Comparison of ENCODE assay signal across 18 cellular contexts in genomic region chr13:107421028-107421427, GRCh38.
DNase-seq lines count a peak whose midpoint lies in the region; ATAC-seq and TF ChIP-seq lines count a peak whose summit lies in the region.
"Had no signal": no experiment of that assay in that cellular context is flagged by ENCODE, and none has a peak within 500 bp of the region (broad histone marks: within the 10 kb centered on the region; RNA-seq: fewer than 3 reads in every experiment).

No MANE protein-coding gene starts in this region.

- CTCF ChIA-PET in AG04450 (lab: Charles Lee), result interaction anchor here (0.7 to 1.1 kb wide), 2 partner anchors 12 to 133 kb away, joined by 3 read pairs; no protein-coding TSS in a partner anchor

- H3K9me3 ChIP-seq in AG04450 (ENCODE audit: control insufficient read depth, insufficient read depth, low read length), result no peaks in the 10 kb centered on the region
- H3K9me3 ChIP-seq: right atrium auricular region had no signal

- no peaks in the 10 kb centered on the region for H3K27me3 ChIP-seq in AG04450 (ENCODE audit: control insufficient read depth, insufficient read depth, low read length)
- H3K27me3 ChIP-seq: right atrium auricular region had no signal

- no peak for TF ChIP-seq CTCF in AG04450 (IDR thresholded peaks at IDR 0.05; ENCODE audit: low read depth, low read length)

- ATAC-seq in GM19467 (IDR thresholded peaks at IDR 0.05; ENCODE audit: unreplicated experiment), result no peak
- no peak for ATAC-seq in HG03432 (IDR thresholded peaks at IDR 0.05; ENCODE audit: unreplicated experiment)
- ATAC-seq: activated T-cell treated with anti-CD3 and anti-CD28 coated beads, Interleukin-2, amount 50 U/mL, for 72 hours; left ventricle myocardium superior; Panc1 had no signal

- no peak overlapping the region for H3K27ac ChIP-seq in AG04450 (ENCODE audit: low read depth, low read length)
- H3K27ac ChIP-seq: right atrium auricular region had no signal

- peak; percentile 7 for DNase-seq in AG04450 (ENCODE audit: low read depth, low spot score)
- DNase-seq in NCI-H226, result peak; percentile 49
- DNase-seq in astrocyte of the hippocampus (ENCODE audit: low read depth, low spot score), result peak; percentile 14
- DNase-seq in hepatic stellate cell (ENCODE audit: low spot score), result peak; percentile 3
- no peak for DNase-seq in AG08395 (ENCODE audit: low spot score)
- no peak for DNase-seq in RPMI8226
- DNase-seq: activated CD4-positive, CD25-positive, alpha-beta regulatory T cell treated with anti-CD3 and anti-CD28 coated beads, Interleukin-2, amount 50 U/mL, for 72 hours; activated CD8-positive, alpha-beta memory T cell treated with anti-CD3 and anti-CD28 coated beads for 24 hours; activated T-cell treated with anti-CD3 and anti-CD28 coated beads, Interleukin-2, amount 50 U/mL, for 72 hours; CD4-positive, CD25-positive, alpha-beta regulatory T cell; Karpas-422; left ventricle myocardium superior; NCI-H748 treated with DMSO at 0.1 percent for 48 hours; T-helper 9 cell had no signal

- no peak overlapping the region for H3K4me3 ChIP-seq in AG04450 (ENCODE audit: low read depth, low read length)
- H3K4me3 ChIP-seq: right atrium auricular region had no signal

- POLR2A ChIA-PET in AG04450 (lab: Yijun Ruan, JAX), result interaction anchor here (0.6 kb wide), 1 partner anchor 430 kb away, joined by 3 read pairs; no protein-coding TSS in a partner anchor

Comparison
In these comparisons a context has a peak if more than half of its experiments do, and no peak if none do; other contexts are left out.
1. DNase-seq: peak in AG04450 (single experiment), NCI-H226 (single experiment), astrocyte of the hippocampus (single experiment) and hepatic stellate cell (single experiment); none in AG08395 (single experiment) and RPMI8226 (single experiment).